In the genomic region with DNA sequence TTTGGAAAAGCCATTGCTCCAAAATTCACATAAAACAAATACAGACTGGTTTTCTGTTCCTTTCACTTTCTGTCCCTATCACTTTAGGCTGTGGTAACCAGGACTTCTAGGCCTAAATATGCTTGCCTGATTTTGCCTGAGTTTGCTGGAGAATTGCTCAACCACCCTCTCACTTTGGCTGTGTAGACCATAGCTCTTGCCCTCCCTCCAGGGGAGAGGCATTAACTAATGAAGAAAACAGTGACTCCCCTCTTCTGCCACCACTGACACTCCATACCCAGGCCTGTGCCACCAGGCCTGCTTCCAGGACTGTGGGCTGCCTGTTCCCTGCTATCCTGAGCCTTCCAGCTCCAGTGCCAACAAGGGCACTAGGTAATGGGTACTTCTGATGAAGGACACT, we compare ENCODE assay signal across 12 cellular contexts.
DNase-seq lines count a peak whose midpoint lies in the region; ATAC-seq and TF ChIP-seq lines count a peak whose summit lies in the region.
"Had no signal": no experiment of that assay in that cellular context is flagged by ENCODE, and none has a peak within 500 bp of the region (broad histone marks: within the 10 kb centered on the region; RNA-seq: fewer than 3 reads in every experiment).

No MANE protein-coding gene starts in this region.

- no peak overlapping the region for H4K91ac ChIP-seq in H9 (ENCODE audit: insufficient read length, low read depth, low read length)

- H3K27me3 ChIP-seq in H9 (ENCODE audit: insufficient read depth, low read length) = no peaks in the 10 kb centered on the region; the same call in 1 of the 2 replicates
- no peaks in the 10 kb centered on the region for H3K27me3 ChIP-seq in esophagus squamous epithelium
- H3K27me3 ChIP-seq in gastrocnemius medialis = no peaks in the 10 kb centered on the region

- H2BK12ac ChIP-seq in H9 (ENCODE audit: insufficient read length, low read depth, low read length) = no peak overlapping the region

- H3K36me3 Mint-ChIP-seq in H9 (ENCODE audit: insufficient read depth in 1 of 3, low read depth in 3 of 3) = no peaks in the 10 kb centered on the region

- no peak overlapping the region for H2AFZ ChIP-seq in H9 (ENCODE audit: low read length)

- no peak overlapping the region for H2AK5ac ChIP-seq in H9 (ENCODE audit: insufficient read length, low read length)

- peak overlapping the region in 2 of 3 experiments; percentile 4 to 12; a peak in 3 of 7 replicates for H3K27ac Mint-ChIP-seq in H9
- H3K27ac Mint-ChIP-seq: endodermal cell had no signal

- no peak overlapping the region for H3K56ac ChIP-seq in H9 (ENCODE audit: insufficient read length, low read depth, low read length)

- H3K4me1 Mint-ChIP-seq in H9 = peaks cover 20% of the 10 kb centered on the region in 2 experiments

- TF ChIP-seq CTCF in H9 (conservative IDR thresholded peaks at IDR 0.05) (no peak), esophagus squamous epithelium (IDR thresholded peaks at IDR 0.05) (no peak), gastrocnemius medialis (IDR thresholded peaks at IDR 0.05 in 4 of 5, conservative IDR thresholded peaks at IDR 0.05 in 1 of 5) (no peak)

- H3K4me3 ChIP-seq in esophagus squamous epithelium = no peak overlapping the region
- H3K4me3 ChIP-seq in gastrocnemius medialis = no peak overlapping the region

- H3K36me3 ChIP-seq in esophagus squamous epithelium (no peaks in the 10 kb centered on the region), gastrocnemius medialis (no peaks in the 10 kb centered on the region)
- H3K36me3 ChIP-seq: WERI-Rb-1 had no signal

- TF ChIP-seq POLR2A in esophagus squamous epithelium (IDR thresholded peaks at IDR 0.05) = no peak
- TF ChIP-seq POLR2A in gastrocnemius medialis (IDR thresholded peaks at IDR 0.05) = no peak

- H2BK15ac ChIP-seq in H9 (ENCODE audit: low read depth, low read length) = no peak overlapping the region

- H3K14ac ChIP-seq in H9 (ENCODE audit: insufficient read depth, low read length) = no peak overlapping the region

- H2BK20ac ChIP-seq in H9 (ENCODE audit: low read depth, low read length, poor library complexity, severe bottlenecking) = no peak overlapping the region

- H3K9ac ChIP-seq in H9 (ENCODE audit: extremely low read depth, insufficient read length, low read length) = no peak overlapping the region

- H4K8ac ChIP-seq in H9 (replicated peaks; ENCODE audit: insufficient read length, low read depth, low read length) = no peak overlapping the region

- in situ Hi-C loops in gastrocnemius medialis (cut with MboI; ENCODE audit: low sequenced_read_pairs in 4 of 4) = no loop called here
- in situ Hi-C loops in KBM-7 (cut with MboI; ENCODE audit: low pct_unique_long_range_greater_than_20kb, low sequenced_read_pairs) = loop anchor here (25.0 kb wide), 2 partner anchors 228 to 353 kb away; partner anchors contain the start of gene IRF2BP2

- H2BK5ac ChIP-seq in H9 (ENCODE audit: insufficient read length, low read length) = no peak overlapping the region

- H3K4ac ChIP-seq in H9 (ENCODE audit: low read depth, low read length) = no peak overlapping the region

- no peaks in the 10 kb centered on the region for H3K79me2 ChIP-seq in H9 (ENCODE audit: insufficient read depth, low read length)

- no peak overlapping the region for H3K18ac ChIP-seq in H9 (ENCODE audit: insufficient read length, low read depth, low read length)

- no peak overlapping the region for H3K4me3 Mint-ChIP-seq in H9
- H3K4me3 Mint-ChIP-seq: endodermal cell, neural crest cell had no signal

- H3K9me3 Mint-ChIP-seq in H9 = no peaks in the 10 kb centered on the region; a peak in 1 of 5 replicates
- H3K9me3 Mint-ChIP-seq: endodermal cell, neural crest cell had no signal

- ATAC-seq in gastrocnemius medialis (no peak), GM18498 (IDR thresholded peaks at IDR 0.05; ENCODE audit: unreplicated experiment) (no peak), HG03025 (IDR thresholded peaks at IDR 0.05; ENCODE audit: low FRiP score, unreplicated experiment) (no peak)

- H3T11ph ChIP-seq in H9 (ENCODE audit: low read length) = no peak overlapping the region

- H3K23ac ChIP-seq in H9 (ENCODE audit: insufficient read length, low read depth, low read length) = no peak overlapping the region

- H3K27me3 Mint-ChIP-seq in H9 (ENCODE audit: low read depth) = peaks cover 4% of the 10 kb centered on the region; the same call in 1 of the 2 replicates

- H3K9me3 ChIP-seq in H9 (ENCODE audit: control insufficient read depth, low read depth, low read length) = no peaks in the 10 kb centered on the region
- H3K9me3 ChIP-seq in esophagus squamous epithelium = no peaks in the 10 kb centered on the region
- no peaks in the 10 kb centered on the region for H3K9me3 ChIP-seq in gastrocnemius medialis

- no peak overlapping the region for H2BK120ac ChIP-seq in H9 (ENCODE audit: low read depth, low read length, poor library complexity, severe bottlenecking)

- no peaks in the 10 kb centered on the region for H3K79me1 ChIP-seq in H9 (ENCODE audit: insufficient read depth, low read depth, low read length, poor library complexity, severe bottlenecking)

- H3K23me2 ChIP-seq in H9 (ENCODE audit: insufficient read length, low read depth, low read length, poor library complexity, severe bottlenecking) = peaks cover 3% of the 10 kb centered on the region

- H3K27ac ChIP-seq in H9 (ENCODE audit: insufficient read length, low read depth, low read length) (no peak overlapping the region), esophagus squamous epithelium (peak overlapping the region; percentile 41 to 85 (median 78)), gastrocnemius medialis (peak overlapping the region; percentile 56 to 76 (median 74))
- H3K27ac ChIP-seq: WERI-Rb-1 had no signal

- DNase-seq in H9 (no peak), RPMI7951 (ENCODE audit: low read depth) (peak; percentile 44), esophagus squamous epithelium (lab: John Stamatoyannopoulos, UW) (no peak), gastrocnemius medialis (no peak), NCI-H446 treated with DMSO at 0.1 percent for 48 hours (lab: John Stamatoyannopoulos, UW) (no peak), KBM-7 (no peak)
- DNase-seq: endodermal cell, NCI-H187 treated with DMSO at 0.1 percent for 48 hours, WERI-Rb-1 had no signal

- H4K5ac ChIP-seq in H9 (ENCODE audit: insufficient read length, low read depth, low read length) = no peak overlapping the region

- H3K4me1 ChIP-seq in H9 (ENCODE audit: insufficient read depth, low read length) (peaks cover 4% of the 10 kb centered on the region; the same call in 1 of the 2 replicates), esophagus squamous epithelium (peaks cover 39 to 71% (median 58%) of the 10 kb centered on the region in 3 donors), gastrocnemius medialis (peaks cover 58 to 67% of the 10 kb centered on the region in 2 donors)

- no peak overlapping the region for H3K4me2 ChIP-seq in H9 (ENCODE audit: insufficient read depth, insufficient read length, low read length)

- H4K20me1 ChIP-seq in H9 (ENCODE audit: control insufficient read depth, insufficient read depth, insufficient read length) = no peaks in the 10 kb centered on the region

- intact Hi-C loops in esophagus squamous epithelium (cut with DNase I) (no loop called here), gastrocnemius medialis (cut with DNase I; ENCODE audit: low total_unique reads) (loop anchor here (2.0 kb wide), 1 partner anchor 46 kb away; no protein-coding TSS in a partner anchor)
